In genomic region chr14:103683139-103683538, GRCh38 we compare ENCODE assay signal across 35 cellular contexts.
"Had no signal": no experiment of that assay in that cellular context is flagged by ENCODE, and none has a peak within 500 bp of the region (broad histone marks: within the 10 kb centered on the region; RNA-seq: fewer than 3 reads in every experiment).

No MANE protein-coding gene starts in this region.

- H3K27me3 Mint-ChIP-seq: activated CD4-positive, alpha-beta memory T cell treated with anti-CD3 and anti-CD28 coated beads for 36 hours; activated CD4-positive, alpha-beta T cell treated with anti-CD3 and anti-CD28 coated beads for 36 hours; activated naive CD8-positive, alpha-beta T cell treated with anti-CD3 and anti-CD28 coated beads for 36 hours; activated T-helper 17 cell treated with anti-CD3 and anti-CD28 coated beads, Interleukin-2, amount 50 U/mL, for 72 hours had no signal

- H3K9me3 Mint-ChIP-seq: activated CD4-positive, alpha-beta memory T cell treated with anti-CD3 and anti-CD28 coated beads for 36 hours; activated naive CD8-positive, alpha-beta T cell treated with anti-CD3 and anti-CD28 coated beads for 36 hours; activated T-helper 17 cell treated with anti-CD3 and anti-CD28 coated beads, Interleukin-2, amount 50 U/mL, for 72 hours; T-helper 1 cell treated with Interleukin-12 subunit alpha and Interleukin-12 subunit beta and Interleukin-4 antibody, amounts not matched to agents 30 μg/mL and 1 μg/mL, for 36 hours; T-helper 2 cell treated with Interferon-gamma antibody and Interleukin-4, amounts not matched to agents 5 μg/mL and 100 μg/mL, for 36 hours had no signal

- H3K27ac Mint-ChIP-seq: activated CD4-positive, alpha-beta memory T cell treated with anti-CD3 and anti-CD28 coated beads for 36 hours; activated CD4-positive, alpha-beta T cell treated with anti-CD3 and anti-CD28 coated beads for 36 hours; activated naive CD8-positive, alpha-beta T cell treated with anti-CD3 and anti-CD28 coated beads for 36 hours; activated T-helper 17 cell treated with anti-CD3 and anti-CD28 coated beads, Interleukin-2, amount 50 U/mL, for 72 hours; T-helper 1 cell treated with Interleukin-12 subunit alpha and Interleukin-12 subunit beta and Interleukin-4 antibody, amounts not matched to agents 30 μg/mL and 1 μg/mL, for 36 hours; T-helper 2 cell treated with Interferon-gamma antibody and Interleukin-4, amounts not matched to agents 5 μg/mL and 100 μg/mL, for 36 hours had no signal

- H3K27ac ChIP-seq: ascending aorta, breast epithelium, Peyer's patch, SJCRH30 had no signal

- H3K4me3 Mint-ChIP-seq: activated CD4-positive, alpha-beta memory T cell treated with anti-CD3 and anti-CD28 coated beads for 36 hours; activated CD4-positive, alpha-beta T cell treated with anti-CD3 and anti-CD28 coated beads for 36 hours; activated naive CD8-positive, alpha-beta T cell treated with anti-CD3 and anti-CD28 coated beads for 36 hours; activated T-helper 17 cell treated with anti-CD3 and anti-CD28 coated beads, Interleukin-2, amount 50 U/mL, for 72 hours; T-helper 1 cell treated with Interleukin-12 subunit alpha and Interleukin-12 subunit beta and Interleukin-4 antibody, amounts not matched to agents 30 μg/mL and 1 μg/mL, for 36 hours; T-helper 2 cell treated with Interferon-gamma antibody and Interleukin-4, amounts not matched to agents 5 μg/mL and 100 μg/mL, for 36 hours had no signal

- H3K4me1 Mint-ChIP-seq: activated T-helper 17 cell treated with anti-CD3 and anti-CD28 coated beads, Interleukin-2, amount 50 U/mL, for 72 hours had no signal

- DNase-seq: activated CD4-positive, alpha-beta memory T cell treated with anti-CD3 and anti-CD28 coated beads for 36 hours; activated CD4-positive, alpha-beta T cell treated with anti-CD3 and anti-CD28 coated beads for 36 hours; activated CD4-positive, alpha-beta T cell treated with anti-CD3 and anti-CD28 coated beads, Interleukin-2, amount 50 U/mL, for 1 hour; activated CD8-positive, alpha-beta memory T cell treated with anti-CD3 and anti-CD28 coated beads, Interleukin-2, amount 50 U/mL, for 4 hours; activated effector memory CD4-positive, alpha-beta T cell treated with anti-CD3 and anti-CD28 coated beads, Interleukin-2, amount 50 U/mL, for 16 hours; activated naive CD4-positive, alpha-beta T cell; activated naive CD4-positive, alpha-beta T cell treated with anti-CD3 and anti-CD28 coated beads, Interleukin-2, amount 50 U/mL, for 16 hours; activated naive CD8-positive, alpha-beta T cell treated with anti-CD3 and anti-CD28 coated beads for 36 hours; activated T-cell treated with anti-CD3 and anti-CD28 coated beads for 4 hours; activated T-cell treated with anti-CD3 and anti-CD28 coated beads, Interleukin-2, amount 50 U/mL, for 48 hours; amniotic stem cell; caudate nucleus; cerebellar nuclear complex; Karpas-422; KBM-7; NCI-H1105; NCI-H1417 treated with DMSO at 0.1 percent for 48 hours; NCI-H187 treated with DMSO at 0.1 percent for 48 hours; NCI-H2081; NCI-H2171 treated with DMSO at 0.1 percent for 48 hours; NCI-H345; NCI-H526; NCI-H748 treated with DMSO at 0.1 percent for 48 hours; NK-92 treated with Interleukin-12 subunit alpha and Interleukin-12 subunit beta, amount 100 ng/mL, for 24 hours; PC-3; Peyer's patch; SHP77; SJCRH30; SK-N-SH had no signal

- ATAC-seq: activated CD4-positive, alpha-beta T cell treated with anti-CD3 and anti-CD28 coated beads for 36 hours; activated CD4-positive, CD25-positive, alpha-beta regulatory T cell treated with anti-CD3 and anti-CD28 coated beads, Interleukin-2, amount 50 U/mL, for 24 hours; activated T-helper 17 cell treated with anti-CD3 and anti-CD28 coated beads, Interleukin-2, amount 50 U/mL, for 72 hours; PC-3 had no signal
